Comparison of ENCODE assay signal across 9 cellular contexts in genomic region chr2:231181848-231182247, GRCh38. TPM values are rescaled to one million over a fixed set of nuclear protein-coding genes. Genes with fewer than 3 reads are reported as not detected.
DNase-seq lines count a peak whose midpoint lies in the region; ATAC-seq, FAIRE-seq and TF ChIP-seq lines count a peak whose summit lies in the region.
"Had no signal": no experiment of that assay in that cellular context is flagged by ENCODE, and none has a peak within 500 bp of the region (broad histone marks: within the 10 kb centered on the region; RNA-seq: fewer than 3 reads in every experiment).

No MANE protein-coding gene starts in this region.

- H3K4me1 Mint-ChIP-seq in stimulated activated naive CD8-positive, alpha-beta T cell treated with anti-CD3 and anti-CD28 coated beads, Interleukin-15, amount 100 ng/mL, for 72 hours: no peaks in the 10 kb centered on the region
- peaks cover 5% of the 10 kb centered on the region for H3K4me1 Mint-ChIP-seq in T-helper 2 cell treated with Interferon-gamma antibody and Interleukin-4, amounts not matched to agents 5 μg/mL and 100 μg/mL, for 36 hours (ENCODE audit: low read depth)
- peaks cover 21% of the 10 kb centered on the region for H3K4me1 Mint-ChIP-seq in endothelial cell (ENCODE audit: unreplicated experiment)

- no peak overlapping the region for H3K27ac Mint-ChIP-seq in stimulated activated naive CD8-positive, alpha-beta T cell treated with anti-CD3 and anti-CD28 coated beads, Interleukin-15, amount 100 ng/mL, for 72 hours
- no peak overlapping the region for H3K27ac Mint-ChIP-seq in T-helper 2 cell treated with Interferon-gamma antibody and Interleukin-4, amounts not matched to agents 5 μg/mL and 100 μg/mL, for 36 hours
- H3K27ac Mint-ChIP-seq in endothelial cell (ENCODE audit: unreplicated experiment): no peak overlapping the region

- CTCF ChIA-PET in GM12878 (lab: Yijun Ruan, JAX): interaction anchor here (0.8 to 1.2 kb wide), 5 partner anchors 8 to 225 kb away, joined by 3 to 4 read pairs (median 3); no protein-coding TSS in a partner anchor

- TF ChIP-seq POLR2A in GM12878 (IDR thresholded peaks at IDR 0.05; ENCODE audit: low read depth, low read length): 0 out of 2 replicates have a peak, but pooled peaks have one; percentile 22

- H2AFZ ChIP-seq in GM12878 (ENCODE audit: control insufficient read depth, low read depth, low read length) (peak overlapping the region; percentile 31), mesenchymal stem cell (ENCODE audit: low read depth, low read length) (peak overlapping the region; percentile 16)

- H3K27me3 Mint-ChIP-seq in stimulated activated naive CD8-positive, alpha-beta T cell treated with anti-CD3 and anti-CD28 coated beads, Interleukin-15, amount 100 ng/mL, for 72 hours: no peaks in the 10 kb centered on the region
- no peaks in the 10 kb centered on the region for H3K27me3 Mint-ChIP-seq in T-helper 2 cell treated with Interferon-gamma antibody and Interleukin-4, amounts not matched to agents 5 μg/mL and 100 μg/mL, for 36 hours (ENCODE audit: low read depth)
- H3K27me3 Mint-ChIP-seq in endothelial cell (ENCODE audit: unreplicated experiment): peaks cover 4% of the 10 kb centered on the region

- H2BK5ac ChIP-seq in mesenchymal stem cell (ENCODE audit: low read depth, low read length, poor library complexity, severe bottlenecking): no peak overlapping the region

- peak overlapping the region in 1 of 2 experiments; percentile 3 for H3K23ac ChIP-seq in mesenchymal stem cell (ENCODE audit: low read length in 2 of 2)

- H3K27me3 ChIP-seq in GM12878 (replicated peaks in 1 of 2; ENCODE audit: control insufficient read depth in 2 of 2, insufficient read depth in 2 of 2, low read length in 1 of 2) (no peaks in the 10 kb centered on the region), mesenchymal stem cell (ENCODE audit: control insufficient read depth in 1 of 2, insufficient read depth in 1 of 2, low read length in 2 of 2) (no peaks in the 10 kb centered on the region)

- H2AK5ac ChIP-seq in mesenchymal stem cell (ENCODE audit: low read length, severe bottlenecking): peak overlapping the region; percentile 86

- RAD21 ChIA-PET in GM12878 (lab: Charles Lee; ENCODE audit: unreplicated experiment): interaction anchor here (0.9 to 1.0 kb wide), 2 partner anchors 77 to 234 kb away, joined by 3 to 4 read pairs; no protein-coding TSS in a partner anchor

- H4K8ac ChIP-seq in mesenchymal stem cell (ENCODE audit: low read length): peak overlapping the region; percentile 92

- H2BK15ac ChIP-seq in mesenchymal stem cell (ENCODE audit: low read depth, poor library complexity, severe bottlenecking): no peak overlapping the region

- POLR2A ChIA-PET in GM12878 (lab: Charles Lee): interaction anchor here (0.5 to 1.0 kb wide), 3 partner anchors 13 to 448 kb away, joined by 3 to 4 read pairs (median 3); no protein-coding TSS in a partner anchor

- peaks cover 0 to 5% of the 10 kb centered on the region in 2 donors for H3K9me3 Mint-ChIP-seq in stimulated activated naive CD8-positive, alpha-beta T cell treated with anti-CD3 and anti-CD28 coated beads, Interleukin-15, amount 100 ng/mL, for 72 hours
- H3K9me3 Mint-ChIP-seq in T-helper 2 cell treated with Interferon-gamma antibody and Interleukin-4, amounts not matched to agents 5 μg/mL and 100 μg/mL, for 36 hours: no peaks in the 10 kb centered on the region
- no peaks in the 10 kb centered on the region for H3K9me3 Mint-ChIP-seq in endothelial cell (ENCODE audit: unreplicated experiment)

- intact Hi-C loops in GM12878 (cut with micrococcal nuclease; ENCODE audit: unreplicated experiment): loop anchor here (2.0 kb wide), 1 partner anchor 45 kb away; no protein-coding TSS in a partner anchor

- H2BK12ac ChIP-seq in mesenchymal stem cell (ENCODE audit: low read length in 2 of 2): peak overlapping the region; percentile 91 to 100

- ATAC-seq in stimulated activated naive CD8-positive, alpha-beta T cell treated with anti-CD3 and anti-CD28 coated beads, Interleukin-15, Interleukin-2, amounts not matched to agents 100 U/mL and 50 U/mL, for 24 hours: peak; percentile 19
- ATAC-seq in stimulated activated naive CD8-positive, alpha-beta T cell treated with anti-CD3 and anti-CD28 coated beads, Interleukin-15, amount 100 ng/mL, for 72 hours: no peak
- ATAC-seq in HG03565 (IDR thresholded peaks at IDR 0.05; ENCODE audit: unreplicated experiment) (peak; percentile 63), GM12878 (peak; percentile 75), GM18520 (IDR thresholded peaks at IDR 0.05; ENCODE audit: unreplicated experiment) (no peak)

- peak overlapping the region; percentile 81 for H3K27ac ChIP-seq in GM12878 (ENCODE audit: control insufficient read depth, insufficient read depth)
- H3K27ac ChIP-seq in mesenchymal stem cell (ENCODE audit: low read length, poor library complexity, severe bottlenecking): peak overlapping the region; percentile 66

- FAIRE-seq in GM12878 (lab: Jason Lieb, UNC): no peak

- in situ Hi-C loops in GM12878 (cut with MboI): no loop called here

- TF ChIP-seq EP300 in GM12878 (IDR thresholded peaks at IDR 0.05; ENCODE audit: borderline replicate concordance in 1 of 2, control insufficient read depth in 1 of 2, low read depth in 2 of 2, low read length in 2 of 2): peak; percentile 23 to 75; a peak in 3 of 4 replicates

- H3K4me3 Mint-ChIP-seq in stimulated activated naive CD8-positive, alpha-beta T cell treated with anti-CD3 and anti-CD28 coated beads, Interleukin-15, amount 100 ng/mL, for 72 hours: no peak overlapping the region
- no peak overlapping the region for H3K4me3 Mint-ChIP-seq in T-helper 2 cell treated with Interferon-gamma antibody and Interleukin-4, amounts not matched to agents 5 μg/mL and 100 μg/mL, for 36 hours
- no peak overlapping the region for H3K4me3 Mint-ChIP-seq in endothelial cell (ENCODE audit: unreplicated experiment)

- peak overlapping the region; percentile 59 for H3K9ac ChIP-seq in GM12878 (ENCODE audit: control insufficient read depth, insufficient read depth, low read length)
- peak overlapping the region; percentile 54 for H3K9ac ChIP-seq in mesenchymal stem cell (ENCODE audit: low read length)

- H3K9me3 ChIP-seq in GM12878 (replicated peaks; ENCODE audit: control insufficient read depth, insufficient read depth, low read length) (no peaks in the 10 kb centered on the region), mesenchymal stem cell (ENCODE audit: control insufficient read depth, low read length) (no peaks in the 10 kb centered on the region)

- TF ChIP-seq CTCF in GM12878 (IDR thresholded peaks at IDR 0.05 in 2 of 3, conservative IDR thresholded peaks at IDR 0.05 in 1 of 3; ENCODE audit: control insufficient read depth in 2 of 3, extremely low read depth in 1 of 3, insufficient read depth in 1 of 3, low read depth in 3 of 3, low read length in 3 of 3): no peak
- TF ChIP-seq CTCF in endothelial cell (IDR thresholded peaks at IDR 0.05; ENCODE audit: unreplicated experiment): no peak

- H4K20me1 ChIP-seq in GM12878 (ENCODE audit: control insufficient read depth, insufficient read depth): no peaks in the 10 kb centered on the region

- peak overlapping the region; percentile 98 for H4K91ac ChIP-seq in mesenchymal stem cell (ENCODE audit: low read length)

- no peaks in the 10 kb centered on the region for H3K79me1 ChIP-seq in mesenchymal stem cell (replicated peaks; ENCODE audit: low read length, poor library complexity, severe bottlenecking)

- peak overlapping the region; percentile 56 for H3K4me2 ChIP-seq in GM12878 (ENCODE audit: control insufficient read depth, insufficient read depth)
- no peak overlapping the region for H3K4me2 ChIP-seq in mesenchymal stem cell (ENCODE audit: low read length, poor library complexity, severe bottlenecking)

- BruUV-seq in GM12878 (replicated peaks; lab: Mats Ljungman, UMichigan): no TSS peak

- SMC1A ChIA-PET in GM12878 (lab: Charles Lee; ENCODE audit: uncharacterized antibody, unreplicated experiment): interaction anchor here (0.8 to 2.8 kb wide), 8 partner anchors 8 to 212 kb away, joined by 3 to 18 read pairs (median 4); partner anchors contain the start of gene ARMC9

- H2BK120ac ChIP-seq in mesenchymal stem cell (ENCODE audit: low read depth, low read length): no peak overlapping the region

- H3K36me3 ChIP-seq in GM12878 (ENCODE audit: control insufficient read depth in 2 of 2, insufficient read depth in 2 of 2, low read length in 1 of 2) (no peaks in the 10 kb centered on the region), mesenchymal stem cell (ENCODE audit: control insufficient read depth in 1 of 2, insufficient read depth in 2 of 2, low read depth in 1 of 2, low read length in 2 of 2) (peaks cover 0 to 6% of the 10 kb centered on the region in 2 experiments)

- peaks cover 49% of the 10 kb centered on the region for H3K4me1 ChIP-seq in GM12878 (ENCODE audit: control insufficient read depth, insufficient read depth, low read length)
- H3K4me1 ChIP-seq in mesenchymal stem cell (ENCODE audit: control insufficient read depth, insufficient read depth, low read depth, low read length): peaks cover 16% of the 10 kb centered on the region

- peak overlapping the region; percentile 88 to 93 for H3K18ac ChIP-seq in mesenchymal stem cell (ENCODE audit: low read depth in 1 of 2, low read length in 2 of 2)

- peaks cover 2% of the 10 kb centered on the region; the same call in 1 of the 2 replicates for H3K79me2 ChIP-seq in GM12878 (ENCODE audit: control insufficient read depth, insufficient read depth, low read length)

- H3K36me3 Mint-ChIP-seq in T-helper 2 cell treated with Interferon-gamma antibody and Interleukin-4, amounts not matched to agents 5 μg/mL and 100 μg/mL, for 36 hours (ENCODE audit: low read depth): no peaks in the 10 kb centered on the region
- peaks cover 8% of the 10 kb centered on the region for H3K36me3 Mint-ChIP-seq in endothelial cell (ENCODE audit: low read depth, unreplicated experiment)

- TF ChIP-seq RAD21 in GM12878 (IDR thresholded peaks at IDR 0.05; ENCODE audit: insufficient read depth, low read depth, low read length): no peak

- WGBS in GM12878 (ENCODE audit: insufficient coverage, insufficient replicate concordance, low lambda C conversion rate, missing lambda C conversion rate): 9% methylated on average over 7 of the region's 7 CpGs
- 18% methylated on average over 6 of the region's 7 CpGs for WGBS in mesenchymal stem cell

- H3K4me3 ChIP-seq in GM12878: peak overlapping the region; percentile 34; the same call in 1 of the 2 replicates
- no peak overlapping the region for H3K4me3 ChIP-seq in mesenchymal stem cell (ENCODE audit: insufficient read depth in 1 of 2, low read depth in 1 of 2, low read length in 2 of 2)

- DNase-seq in stimulated activated naive CD8-positive, alpha-beta T cell treated with anti-CD3 and anti-CD28 coated beads, Interleukin-15, Interleukin-2, amounts not matched to agents 100 U/mL and 50 U/mL, for 24 hours: no peak
- no peak for DNase-seq in stimulated activated naive CD8-positive, alpha-beta T cell treated with anti-CD3 and anti-CD28 coated beads, Interleukin-15, amount 100 ng/mL, for 72 hours
- DNase-seq in GM12878 (ENCODE audit: low read depth, low spot score) (peak; percentile 52), mesenchymal stem cell (peak; percentile 96), endothelial cell (ENCODE audit: low spot score) (no peak)
- DNase-seq in T-helper 2 cell treated with Interferon-gamma antibody and Interleukin-4, amounts not matched to agents 5 μg/mL and 100 μg/mL, for 36 hours (ENCODE audit: low spot score): no peak

- H3K4ac ChIP-seq in mesenchymal stem cell (ENCODE audit: low read depth in 1 of 2, low read length in 2 of 2): peak overlapping the region; percentile 1 to 62

- H3K14ac ChIP-seq in mesenchymal stem cell (ENCODE audit: low read length in 2 of 2): peak overlapping the region in 1 of 2 experiments; percentile 1

RNA-seq across cellular contexts. Expression of gene ARMC9, which starts 16.6 kb away (rescaled TPM):
- total RNA-seq in GM12878 (2013; cell fraction: nucleolus; rRNA removed): 63.8 and 63.9 TPM in 2 replicates
- total RNA-seq in GM12878 (2014; rRNA removed): 9.3 and 10.1 TPM in 2 replicates
- total RNA-seq in GM12878 (2014; rRNA removed; fragmentation: Illumina TruSeq; extraction: Trizol): 8.9 and 10.4 TPM in 2 replicates
- total RNA-seq in GM12878 (2021): 10.9 and 11.5 TPM in 2 replicates
- 6.9 TPM for polyA plus RNA-seq in GM12878 (2011; ENCODE audit: low read depth)
- 7.6 and 8.9 TPM in 2 replicates for polyA plus RNA-seq in GM12878 (2011; rRNA removed)
- polyA plus RNA-seq in GM12878 (2011; cell fraction: cytosol; rRNA removed): 7.6 and 7.9 TPM in 2 replicates
- 7.8 and 9.2 TPM in 2 replicates for polyA plus RNA-seq in GM12878 (2011; cell fraction: nucleus; rRNA removed)
- 6.8 and 9.8 TPM in 2 replicates for polyA plus RNA-seq in GM12878 (2012)
- polyA plus RNA-seq in GM12878 (2014; fragmentation: Illumina TruSeq; extraction: Trizol): 8.4 and 10.3 TPM in 2 replicates
- polyA plus RNA-seq in GM12878 (2014; fragmentation: Nextera tagmentation; extraction: Ambion mirVana): 1 to 10 TPM; 3.8 to 6.5 TPM
- 9.2 and 11.2 TPM in 2 replicates for polyA plus RNA-seq in GM12878 (2014; rRNA removed)
- 10 to 100 TPM; 21.4 to 21.8 TPM for polyA plus RNA-seq in GM12878 (2016; fragmentation: Nextera tagmentation; extraction: Ambion mirVana)
- 15.8 and 26.7 TPM in 2 replicates for polyA minus RNA-seq in GM12878 (2011; rRNA and poly(A)+ RNA removed)
- 4.5 and 5.7 TPM in 2 replicates for polyA minus RNA-seq in GM12878 (2011; cell fraction: cytosol; rRNA and poly(A)+ RNA removed)
- 5.8 and 13.7 TPM in 2 replicates for polyA minus RNA-seq in GM12878 (2011; cell fraction: nucleus; rRNA and poly(A)+ RNA removed)
- 200 TPM for polyA plus RNA-seq in mesenchymal stem cell (2013, experiment 1 of 2)
- polyA plus RNA-seq in mesenchymal stem cell (2013, experiment 2 of 2): 202 TPM
- total RNA-seq in endothelial cell (ENCODE audit: unreplicated experiment): 18.3 TPM

RNA-seq across cellular contexts. Expression of gene HTR2B, which starts 57.0 kb away (rescaled TPM):
- not detected in 2 replicates for total RNA-seq in GM12878 (2013; cell fraction: nucleolus; rRNA removed)
- 0.05 and 0.06 TPM in 2 replicates for total RNA-seq in GM12878 (2014; rRNA removed)
- total RNA-seq in GM12878 (2014; rRNA removed; fragmentation: Illumina TruSeq; extraction: Trizol): 0.13 and 0.23 TPM in 2 replicates
- total RNA-seq in GM12878 (2021): 0.13 and 0.19 TPM in 2 replicates
- polyA plus RNA-seq in GM12878 (2011; ENCODE audit: low read depth): not detected
- 0.03 TPM in 1 of 2 replicates, not detected in the other for polyA plus RNA-seq in GM12878 (2011; rRNA removed)
- polyA plus RNA-seq in GM12878 (2011; cell fraction: cytosol; rRNA removed): 0.03 TPM in 1 of 2 replicates, not detected in the other
- polyA plus RNA-seq in GM12878 (2011; cell fraction: nucleus; rRNA removed): 0.04 TPM in 1 of 2 replicates, not detected in the other
- polyA plus RNA-seq in GM12878 (2012): 0.18 and 0.31 TPM in 2 replicates
- polyA plus RNA-seq in GM12878 (2014; fragmentation: Illumina TruSeq; extraction: Trizol): 0.14 and 0.16 TPM in 2 replicates
- under 1 TPM; 0.20 to 0.35 TPM for polyA plus RNA-seq in GM12878 (2014; fragmentation: Nextera tagmentation; extraction: Ambion mirVana)
- 0.10 and 0.15 TPM in 2 replicates for polyA plus RNA-seq in GM12878 (2014; rRNA removed)
- 1 to 10 TPM in 1 of 2 experiments, under 1 TPM in 1; 0.91 to 1.2 TPM for polyA plus RNA-seq in GM12878 (2016; fragmentation: Nextera tagmentation; extraction: Ambion mirVana)
- polyA minus RNA-seq in GM12878 (2011; rRNA and poly(A)+ RNA removed): not detected in 2 replicates
- polyA minus RNA-seq in GM12878 (2011; cell fraction: cytosol; rRNA and poly(A)+ RNA removed): not detected in 2 replicates
- not detected in 2 replicates for polyA minus RNA-seq in GM12878 (2011; cell fraction: nucleus; rRNA and poly(A)+ RNA removed)
- polyA plus RNA-seq in mesenchymal stem cell (2013, experiment 1 of 2): 106 TPM
- polyA plus RNA-seq in mesenchymal stem cell (2013, experiment 2 of 2): 112 TPM
- 0.80 TPM for total RNA-seq in endothelial cell (ENCODE audit: unreplicated experiment)
- total RNA-seq: mononuclear cell had no signal

Comparison
In these comparisons a context has a peak if more than half of its experiments do, and no peak if none do; other contexts are left out.
1. ATAC-seq: peak in stimulated activated naive CD8-positive, alpha-beta T cell treated with anti-CD3 and anti-CD28 coated beads, Interleukin-15, Interleukin-2, amounts not matched to agents 100 U/mL and 50 U/mL, for 24 hours (single experiment), HG03565 (single experiment) and GM12878 (single experiment); none in stimulated activated naive CD8-positive, alpha-beta T cell treated with anti-CD3 and anti-CD28 coated beads, Interleukin-15, amount 100 ng/mL, for 72 hours (single experiment) and GM18520 (single experiment).
2. DNase-seq: peak in GM12878 (single experiment) and mesenchymal stem cell (single experiment); none in stimulated activated naive CD8-positive, alpha-beta T cell treated with anti-CD3 and anti-CD28 coated beads, Interleukin-15, Interleukin-2, amounts not matched to agents 100 U/mL and 50 U/mL, for 24 hours (single experiment), stimulated activated naive CD8-positive, alpha-beta T cell treated with anti-CD3 and anti-CD28 coated beads, Interleukin-15, amount 100 ng/mL, for 72 hours (0 of 2), T-helper 2 cell treated with Interferon-gamma antibody and Interleukin-4, amounts not matched to agents 5 μg/mL and 100 μg/mL, for 36 hours (single experiment) and endothelial cell (single experiment).